2 cellular contexts compared by ENCODE assay signal in genomic region chr13:47033216-47033615, GRCh38.
TF ChIP-seq lines count a peak whose summit lies in the region.

No MANE protein-coding gene starts in this region.

TF ChIP-seq in IMR-90, 13 proteins besides CTCF, POLR2A, EP300 and RAD21 (continued from another document):
- no peak for TF ChIP-seq MAZ (IDR thresholded peaks at IDR 0.05; ENCODE audit: borderline replicate concordance, low read depth, low read length)
- no peak for TF ChIP-seq RCOR1 (IDR thresholded peaks at IDR 0.05; ENCODE audit: insufficient replicate concordance, low read length)
- TF ChIP-seq CHD1 (IDR thresholded peaks at IDR 0.05; ENCODE audit: low read depth, low read length): no peak

TF ChIP-seq in GM12878, 131 proteins besides CTCF, POLR2A, EP300 and RAD21 (continued from another document):
- no peak for TF ChIP-seq CHD2 (IDR thresholded peaks at IDR 0.05; ENCODE audit: borderline replicate concordance, low read depth, low read length)
- no peak for TF ChIP-seq JUND (IDR thresholded peaks at IDR 0.05; ENCODE audit: low read depth, low read length)
- no peak for TF ChIP-seq IKZF1 (conservative IDR thresholded peaks at IDR 0.05)
- no peak for TF ChIP-seq NRF1 (conservative IDR thresholded peaks at IDR 0.05; ENCODE audit: low read depth, low read length)
- TF ChIP-seq CUX1 (IDR thresholded peaks at IDR 0.05; ENCODE audit: insufficient replicate concordance, low read depth, low read length): no peak
- TF ChIP-seq ELK1 (IDR thresholded peaks at IDR 0.05; ENCODE audit: low read depth, low read length): no peak
- no peak for TF ChIP-seq IRF5 (IDR thresholded peaks at IDR 0.05; ENCODE audit: borderline replicate concordance)
- no peak for TF ChIP-seq ZBTB40 (IDR thresholded peaks at IDR 0.05; ENCODE audit: borderline replicate concordance)
- no peak for TF ChIP-seq BHLHE40 (IDR thresholded peaks at IDR 0.05; ENCODE audit: borderline replicate concordance in 1 of 2, low read depth in 2 of 2, low read length in 1 of 2)
- TF ChIP-seq LARP7 (IDR thresholded peaks at IDR 0.05): no peak
- TF ChIP-seq TAF1 (IDR thresholded peaks at IDR 0.05; ENCODE audit: borderline replicate concordance, low read depth, low read length): no peak
- TF ChIP-seq SREBF1 (IDR thresholded peaks at IDR 0.05; ENCODE audit: low read length): no peak
- no peak for TF ChIP-seq E4F1 (IDR thresholded peaks at IDR 0.05; ENCODE audit: borderline replicate concordance, partially characterized antibody)
- no peak for TF ChIP-seq MTA2 (IDR thresholded peaks at IDR 0.05; ENCODE audit: low read depth)
- TF ChIP-seq ZNF274 (IDR thresholded peaks at IDR 0.05; ENCODE audit: insufficient read depth, insufficient read length): no peak
- TF ChIP-seq SKIL (IDR thresholded peaks at IDR 0.05; ENCODE audit: low read depth, poor library complexity, severe bottlenecking): no peak
TF ChIP-seq in GM12878: peak in this region for 0.
